ENCODE assay signal across 20 cellular contexts in the genomic region with DNA sequence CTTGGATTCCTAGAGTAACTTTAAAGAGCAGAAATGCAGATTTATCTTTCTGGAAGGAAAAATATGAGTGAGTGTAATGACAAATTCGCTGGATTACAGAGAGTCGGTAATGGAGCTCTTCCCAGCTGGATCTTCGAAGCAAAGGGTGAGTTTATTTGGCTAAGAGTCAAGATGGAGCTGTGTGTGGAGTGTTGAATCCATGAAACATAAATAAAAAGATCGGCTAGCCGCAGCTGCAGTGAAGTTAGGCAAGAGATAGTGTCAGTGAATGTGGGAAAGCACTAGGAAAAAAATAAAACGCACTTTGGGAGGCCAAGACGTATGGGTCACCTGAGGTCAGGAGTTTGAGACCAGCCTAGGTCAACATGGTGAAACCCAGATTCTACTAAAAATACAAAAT. TPM values are rescaled to one million over a fixed set of nuclear protein-coding genes. Genes with fewer than 3 reads are reported as not detected.
"Had no signal": no experiment of that assay in that cellular context is flagged by ENCODE, and none has a peak within 500 bp of the region (broad histone marks: within the 10 kb centered on the region; RNA-seq: fewer than 3 reads in every experiment).

No MANE protein-coding gene starts in this region.

- ATAC-seq: foreskin keratinocyte; left lung; naive thymus-derived CD4-positive, alpha-beta T cell; psoas muscle; right cardiac atrium; stimulated activated effector memory CD8-positive, alpha-beta T cell treated with anti-CD3 and anti-CD28 coated beads, Interleukin-12 subunit alpha, Interleukin-12 subunit beta, amount 100 ng/mL, for 72 hours; upper lobe of right lung had no signal

- H3K9me3 ChIP-seq: left lung, psoas muscle, upper lobe of right lung had no signal

- DNase-seq: activated B cell treated with CpG ODN at 0.5 μM for 24 hours; activated CD4-positive, alpha-beta memory T cell treated with anti-CD3 and anti-CD28 coated beads for 36 hours; activated CD4-positive, alpha-beta T cell treated with anti-CD3 and anti-CD28 coated beads for 4 hours; activated naive CD4-positive, alpha-beta T cell; activated naive CD8-positive, alpha-beta T cell treated with anti-CD3 and anti-CD28 coated beads for 36 hours; activated T-cell treated with anti-CD3 and anti-CD28 coated beads for 4 hours; anterior cingulate cortex; brain microvascular endothelial cell; cortex of kidney; foreskin keratinocyte; glutamatergic neuron; left lung; naive thymus-derived CD4-positive, alpha-beta T cell; psoas muscle; right cardiac atrium; small intestine; stimulated activated CD4-positive, alpha-beta T cell treated with anti-CD3 and anti-CD28 coated beads, Interleukin-4, amount 100 ng/mL, for 24 hours; upper lobe of right lung had no signal

- H3K27ac ChIP-seq: brain microvascular endothelial cell, foreskin keratinocyte, left lung, psoas muscle, SK-N-MC, upper lobe of right lung had no signal

- H3K27me3 ChIP-seq: brain microvascular endothelial cell, foreskin keratinocyte, left lung, upper lobe of right lung had no signal

- H3K4me3 ChIP-seq: left lung, psoas muscle, SK-N-MC, upper lobe of right lung had no signal

- H3K4me1 ChIP-seq: foreskin keratinocyte, left lung, psoas muscle, upper lobe of right lung had no signal

- H3K36me3 ChIP-seq: brain microvascular endothelial cell, left lung, upper lobe of right lung had no signal

RNA-seq across cellular contexts. Expression of a gene that starts 10.3 kb away (rescaled TPM):
- total RNA-seq: activated B cell treated with CpG ODN at 0.5 μM for 24 hours; activated CD4-positive, alpha-beta memory T cell treated with anti-CD3 and anti-CD28 coated beads for 36 hours had no signal
